8 cellular contexts compared by ENCODE assay signal in the genomic region with DNA sequence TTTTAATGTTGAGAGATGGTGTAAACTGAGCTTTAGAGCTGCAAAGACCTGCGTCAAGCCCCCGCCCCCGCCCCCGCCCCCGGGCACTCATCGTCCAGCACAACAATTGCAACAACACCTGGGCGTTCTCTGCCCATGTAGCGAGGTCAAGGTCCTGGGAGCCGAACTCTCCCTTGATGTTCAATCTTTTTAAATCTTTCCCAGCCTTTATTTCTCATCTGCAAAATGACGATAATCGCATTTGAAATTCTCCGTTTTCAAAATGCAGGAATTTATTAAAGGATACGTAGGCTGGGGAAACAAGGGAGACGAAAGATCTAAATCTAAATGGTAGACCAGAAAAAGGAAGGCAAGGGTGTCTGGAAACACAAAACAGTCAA. TPM values are rescaled to one million over a fixed set of nuclear protein-coding genes. Genes with fewer than 3 reads are reported as not detected.
DNase-seq lines count a peak whose midpoint lies in the region; ATAC-seq and TF ChIP-seq lines count a peak whose summit lies in the region.

No MANE protein-coding gene starts in this region.

- POLR2A ChIA-PET in AG04450 (lab: Yijun Ruan, JAX), result interaction anchor here (0.9 kb wide), 1 partner anchor 25 kb away, joined by 3 read pairs; no protein-coding TSS in a partner anchor

- CTCF ChIA-PET in AG04450 (lab: Charles Lee), result interaction anchor here (1.0 to 2.3 kb wide), 6 partner anchors 11 to 214 kb away, joined by 3 to 10 read pairs (median 4); partner anchors contain the start of genes CPE and TMEM192

- peaks cover 41% of the 10 kb centered on the region for H3K79me2 ChIP-seq in KMS-11 (ENCODE audit: insufficient read depth, low read depth)

- H3K36me3 ChIP-seq in KMS-11 (ENCODE audit: insufficient read depth) (no peaks in the 10 kb centered on the region), brain microvascular endothelial cell (replicated peaks) (peaks cover 2% of the 10 kb centered on the region), tibial artery (no peaks in the 10 kb centered on the region)

- H4K20me1 ChIP-seq in KMS-11 (ENCODE audit: insufficient read depth), result peaks cover 13% of the 10 kb centered on the region; the same call in 1 of the 2 replicates

- peak overlapping the region; percentile 94 for H2AFZ ChIP-seq in KMS-11 (ENCODE audit: low read depth)

- no peaks in the 10 kb centered on the region for H3K27me3 ChIP-seq in AG04450 (ENCODE audit: control insufficient read depth, insufficient read depth, low read length)
- H3K27me3 ChIP-seq in KMS-11 (ENCODE audit: insufficient read depth, low read depth), result no peaks in the 10 kb centered on the region
- no peaks in the 10 kb centered on the region for H3K27me3 ChIP-seq in brain microvascular endothelial cell (replicated peaks)
- H3K27me3 ChIP-seq in tibial artery, result no peaks in the 10 kb centered on the region

- H3K9me3 ChIP-seq in AG04450 (ENCODE audit: control insufficient read depth, insufficient read depth, low read length), result peaks cover 5% of the 10 kb centered on the region
- H3K9me3 ChIP-seq in tibial artery, result no peaks in the 10 kb centered on the region

- H3K4me3 ChIP-seq in AG04450 (ENCODE audit: low read depth, low read length), result peak overlapping the region; percentile 70
- no peak overlapping the region for H3K4me3 ChIP-seq in KMS-11 (IDR thresholded peaks at IDR 0.05; ENCODE audit: insufficient read depth, low read depth, low read length)
- H3K4me3 ChIP-seq in brain microvascular endothelial cell (ENCODE audit: low read depth, low read length), result peak overlapping the region; percentile 57
- peak overlapping the region; percentile 64 to 75 for H3K4me3 ChIP-seq in tibial artery

- intact Hi-C loops in tibial artery (cut with DNase I; ENCODE audit: low total_unique reads), result loop anchor here (10.0 kb wide), 2 partner anchors 48 to 192 kb away; partner anchors contain the start of gene CPE

- ATAC-seq in GM18502 (IDR thresholded peaks at IDR 0.05; ENCODE audit: poor library complexity, unreplicated experiment), result peak; percentile 20

- in situ Hi-C loops in brain microvascular endothelial cell (cut with HindIII; ENCODE audit: low pct_ligation_motif_present, low sequenced_read_pairs), result no loop called here

- H3K4me1 ChIP-seq in KMS-11 (ENCODE audit: low read depth, poor library complexity, severe bottlenecking), result peaks cover 51% of the 10 kb centered on the region
- peaks cover 0 to 29% (median 13%) of the 10 kb centered on the region in 4 donors for H3K4me1 ChIP-seq in tibial artery

- DNase-seq in AG04450 (ENCODE audit: low read depth, low spot score) (no peak), brain microvascular endothelial cell (peak; percentile 22), left kidney (ENCODE audit: low read depth, low spot score) (peak; percentile 80), tibial artery (no peak), MV-4-11 (lab: John Stamatoyannopoulos, UW) (no peak), NCI-H2081 treated with DMSO at 0.1 percent for 48 hours (lab: John Stamatoyannopoulos, UW) (no peak)

- no peak for TF ChIP-seq CTCF in AG04450 (IDR thresholded peaks at IDR 0.05; ENCODE audit: low read depth, low read length)
- no peak for TF ChIP-seq CTCF in KMS-11 (conservative IDR thresholded peaks at IDR 0.05; ENCODE audit: low read depth, low read length)
- TF ChIP-seq CTCF in brain microvascular endothelial cell (IDR thresholded peaks at IDR 0.05; ENCODE audit: low read depth, low read length, missing control alignments), result no peak
- TF ChIP-seq CTCF in tibial artery (IDR thresholded peaks at IDR 0.05), result no peak

- H3K27ac ChIP-seq in AG04450 (ENCODE audit: low read depth, low read length) (peak overlapping the region; percentile 74), KMS-11 (peak overlapping the region; percentile 61), brain microvascular endothelial cell (peak overlapping the region; percentile 82), tibial artery (peak overlapping the region; percentile 72 to 82)

- peak overlapping the region; percentile 46; the same call in 1 of the 2 replicates for H3K9ac ChIP-seq in KMS-11

- H3K4me2 ChIP-seq in KMS-11, result peak overlapping the region; percentile 75

RNA-seq across cellular contexts. Expression of gene MSMO1, which starts 0.6 kb away (rescaled TPM):
- polyA plus RNA-seq in AG04450 (2011; rRNA removed), result 43.0 and 53.0 TPM in 2 replicates
- polyA minus RNA-seq in AG04450 (2011; rRNA and poly(A)+ RNA removed), result 12.9 and 19.9 TPM in 2 replicates

RNA-seq across cellular contexts. Expression of gene CPE, which starts 52.0 kb away (rescaled TPM):
- 8.0 and 11.8 TPM in 2 replicates for polyA plus RNA-seq in AG04450 (2011; rRNA removed)
- 1.7 and 3.0 TPM in 2 replicates for polyA minus RNA-seq in AG04450 (2011; rRNA and poly(A)+ RNA removed)

Comparison
In these comparisons a context has a peak if more than half of its experiments do, and no peak if none do; other contexts are left out.
1. DNase-seq: peak in brain microvascular endothelial cell (single experiment) and left kidney (single experiment); none in AG04450 (single experiment), tibial artery (0 of 2), MV-4-11 (single experiment) and NCI-H2081 treated with DMSO at 0.1 percent for 48 hours (single experiment).
2. Peak in every context shown above with its lines, with median percentiles within 50 percentile points of each other: H3K27ac ChIP-seq.